Comparison of ENCODE assay signal across 24 cellular contexts in the genomic region with DNA sequence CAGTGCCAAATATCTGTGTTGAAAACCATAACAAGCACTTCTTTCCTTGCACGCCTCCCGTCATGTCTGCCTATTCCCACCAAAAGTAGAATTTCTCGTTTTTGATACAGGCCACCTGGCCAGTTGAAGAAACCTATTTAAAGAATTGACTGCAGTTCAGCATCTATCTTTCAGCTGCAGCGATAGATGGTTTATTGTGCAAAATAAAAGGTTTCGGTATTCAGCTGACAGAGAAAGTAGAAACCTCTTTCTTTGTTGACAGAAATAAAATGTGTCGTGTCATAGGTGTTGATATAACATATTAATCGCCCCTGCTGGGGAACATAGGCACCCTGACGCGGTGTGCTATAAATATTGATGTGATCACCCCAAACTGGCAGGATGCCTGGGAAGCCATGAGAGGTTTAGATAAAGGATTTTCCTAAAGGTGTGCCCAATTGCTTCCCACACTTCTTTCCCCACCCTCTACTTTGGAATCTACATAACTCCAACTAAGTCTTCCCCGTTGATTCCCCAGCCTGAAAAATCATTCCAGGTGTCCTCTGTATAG.
"Had no signal": no experiment of that assay in that cellular context is flagged by ENCODE, and none has a peak within 500 bp of the region (broad histone marks: within the 10 kb centered on the region; RNA-seq: fewer than 3 reads in every experiment).

No MANE protein-coding gene starts in this region.

- H3K9me3 ChIP-seq: breast epithelium, colonic mucosa, gastrocnemius medialis, testis, uterus had no signal

- H3K4me1 ChIP-seq: breast epithelium, colonic mucosa, esophagus squamous epithelium, gastrocnemius medialis, spleen, testis, uterus had no signal

- H3K4me3 ChIP-seq: breast epithelium, colonic mucosa, dorsolateral prefrontal cortex, esophagus squamous epithelium, gastrocnemius medialis, lung, spleen, testis, uterus had no signal

- H3K36me3 ChIP-seq: breast epithelium, colonic mucosa, esophagus squamous epithelium, gastrocnemius medialis, spleen, uterus had no signal

- ATAC-seq: gastrocnemius medialis, left colon had no signal

- H3K27me3 ChIP-seq: breast epithelium, colonic mucosa, dorsolateral prefrontal cortex, esophagus squamous epithelium, gastrocnemius medialis, spleen, testis, uterus had no signal

- DNase-seq: activated CD4-positive, alpha-beta T cell treated with anti-CD3 and anti-CD28 coated beads for 4 hours; activated CD4-positive, alpha-beta T cell treated with anti-CD3 and anti-CD28 coated beads, Interleukin-2, amount 50 U/mL, for 48 hours; activated CD4-positive, CD25-positive, alpha-beta regulatory T cell; activated CD8-positive, alpha-beta memory T cell treated with anti-CD3 and anti-CD28 coated beads, Interleukin-2, amount 50 U/mL, for 48 hours; activated naive CD4-positive, alpha-beta T cell treated with Interleukin-2 at 50 U/mL for 16 hours; activated naive CD8-positive, alpha-beta T cell treated with anti-CD3 and anti-CD28 coated beads for 36 hours; activated T-cell treated with anti-CD3 and anti-CD28 coated beads, Interleukin-2, amount 50 U/mL, for 48 hours; colonic mucosa; dorsolateral prefrontal cortex; endodermal cell; esophagus squamous epithelium; gastrocnemius medialis; islet precursor cell; left colon; naive B cell; occipital lobe; spleen; stimulated activated CD4-positive, alpha-beta T cell treated with anti-CD3 and anti-CD28 coated beads, Interleukin-4, amount 100 ng/mL, for 1 hour; stimulated activated naive CD4-positive, alpha-beta T cell; testis; trophoblast cell; uterus had no signal

- H3K27ac ChIP-seq: breast epithelium, colonic mucosa, dorsolateral prefrontal cortex, esophagus squamous epithelium, gastrocnemius medialis, spleen, testis, uterus had no signal
